7 cellular contexts compared by ENCODE assay signal in the genomic region with DNA sequence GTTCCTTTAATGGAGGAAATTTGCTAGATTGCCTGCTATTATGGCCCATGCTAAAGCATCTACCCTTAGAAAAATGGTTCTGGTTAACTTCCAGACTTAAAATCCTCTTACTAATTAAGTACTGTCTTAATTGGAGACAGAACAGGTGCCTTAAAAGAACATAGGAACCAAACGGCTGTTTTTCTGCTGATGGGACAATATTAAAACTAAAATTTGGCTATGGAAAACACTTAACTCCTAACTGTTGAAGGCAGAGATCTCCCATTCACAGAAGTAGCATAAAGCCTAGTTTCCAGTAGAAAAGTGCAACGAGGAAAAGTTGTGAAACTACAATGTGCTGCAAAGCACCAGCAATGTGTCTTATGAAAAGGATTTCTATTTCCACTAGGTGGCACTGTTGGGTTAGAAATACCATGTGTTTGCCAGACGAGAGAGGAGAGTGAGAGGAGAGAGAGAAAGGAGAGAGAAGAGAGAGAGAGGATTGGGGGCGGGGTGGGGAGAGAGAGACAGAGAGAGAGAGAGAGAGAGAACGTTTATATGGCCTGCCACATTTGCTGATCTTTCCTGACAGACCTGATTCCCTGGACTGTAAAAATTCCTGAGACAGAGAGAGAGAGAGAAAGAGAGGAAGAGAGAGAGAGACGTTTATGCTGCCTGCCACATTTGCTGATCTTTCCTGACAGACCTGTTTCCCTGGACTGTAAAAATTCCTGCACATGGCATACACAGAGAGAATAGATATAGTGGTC. TPM values are rescaled to one million over a fixed set of nuclear protein-coding genes. Genes with fewer than 3 reads are reported as not detected.
A peak's percentile ranks its signal among the peaks of the same experiment; 100 is the strongest.
DNase-seq lines count a peak whose midpoint lies in the region; ATAC-seq and TF ChIP-seq lines count a peak whose summit lies in the region.

No MANE protein-coding gene starts in this region.

- peak; percentile 88 for TF ChIP-seq CTCF in chondrocyte (IDR thresholded peaks at IDR 0.05)
- TF ChIP-seq CTCF in right lobe of liver (IDR thresholded peaks at IDR 0.05) = peak; percentile 44 to 73 (median 56)

- intact Hi-C loops in right lobe of liver (cut with DNase I) (no loop called here), aorta (cut with DNase I) (loop anchor here (10.0 kb wide), 2 partner anchors 1133 to 1143 kb away; no protein-coding TSS in a partner anchor)

- peaks cover 5% of the 10 kb centered on the region for H3K4me1 Mint-ChIP-seq in chondrocyte (ENCODE audit: low read depth)

- no peak overlapping the region for H3K4me3 ChIP-seq in right lobe of liver
- no peak overlapping the region for H3K4me3 ChIP-seq in aorta (ENCODE audit: low read length in 2 of 2)

- no peak overlapping the region for H3K4me3 Mint-ChIP-seq in chondrocyte (ENCODE audit: unreplicated experiment)

- H3K27ac ChIP-seq in right lobe of liver = no peak overlapping the region
- H3K27ac ChIP-seq in aorta (ENCODE audit: low read depth in 1 of 2, low read length in 2 of 2) = no peak overlapping the region

- 10% methylated on average over 6 of the region's 6 CpGs for WGBS in right lobe of liver (ENCODE audit: insufficient coverage, low coverage, low lambda C conversion rate, missing lambda C conversion rate)
- WGBS in aorta, 2 donors = 15% methylated on average over 6 of the region's 6 CpGs

- H3K36me3 ChIP-seq in right lobe of liver (no peaks in the 10 kb centered on the region), aorta (ENCODE audit: control insufficient read depth in 1 of 2, insufficient read depth in 2 of 2, low read length in 1 of 2) (no peaks in the 10 kb centered on the region)

- H3K9me3 ChIP-seq in right lobe of liver = no peaks in the 10 kb centered on the region
- no peaks in the 10 kb centered on the region for H3K9me3 ChIP-seq in aorta (ENCODE audit: control insufficient read depth, low read length)

- no peaks in the 10 kb centered on the region for H3K9me3 Mint-ChIP-seq in chondrocyte (ENCODE audit: low read depth)

- TF ChIP-seq POLR2A in right lobe of liver (IDR thresholded peaks at IDR 0.05) = no peak

- no peaks in the 10 kb centered on the region for H3K36me3 Mint-ChIP-seq in chondrocyte (ENCODE audit: low read depth)

- no peak overlapping the region for H3K27ac Mint-ChIP-seq in chondrocyte (ENCODE audit: unreplicated experiment)

- ATAC-seq in GM19372 (IDR thresholded peaks at IDR 0.05; ENCODE audit: low read depth, unreplicated experiment) (peak; percentile 89), HG03469 (IDR thresholded peaks at IDR 0.05; ENCODE audit: unreplicated experiment) (peak; percentile 91), right lobe of liver (peak; percentile 86 to 95 (median 94)), aorta (ENCODE audit: low FRiP score) (peak; percentile 83)

- H3K27me3 Mint-ChIP-seq in chondrocyte (ENCODE audit: low read depth) = peaks cover 35% of the 10 kb centered on the region

- DNase-seq in EL = peak; percentile 65
- peak; percentile 60 for DNase-seq in NOMO-1 treated with DMSO at 0.1 percent for 48 hours (lab: John Stamatoyannopoulos, UW; ENCODE audit: unreplicated experiment)
- no peak for DNase-seq in chondrocyte (ENCODE audit: low spot score)
- no peak for DNase-seq in right lobe of liver
- DNase-seq in aorta = no peak

- no peaks in the 10 kb centered on the region for H3K4me1 ChIP-seq in right lobe of liver
- no peaks in the 10 kb centered on the region for H3K4me1 ChIP-seq in aorta (ENCODE audit: control insufficient read depth in 1 of 2, insufficient read depth in 2 of 2, low read length in 2 of 2)

- H3K27me3 ChIP-seq in right lobe of liver = no peaks in the 10 kb centered on the region
- H3K27me3 ChIP-seq in aorta (ENCODE audit: control insufficient read depth in 1 of 2, insufficient read depth in 2 of 2, low read length in 1 of 2) = peaks cover 0 to 2% of the 10 kb centered on the region in 2 donors

RNA-seq across cellular contexts. Expression of gene FAM181B, which starts 51.5 kb away (rescaled TPM):
- 0.35 to 0.65 TPM (median 0.46 TPM) in 3 replicates for total RNA-seq in chondrocyte
- total RNA-seq in right lobe of liver = not detected
- total RNA-seq in aorta = 1 to 10 TPM; 1.7 to 1.9 TPM
- 1 to 10 TPM; 1.3 to 1.8 TPM for polyA plus RNA-seq in aorta

Comparison
In these comparisons a context has a peak if more than half of its experiments do, and no peak if none do; other contexts are left out.
1. DNase-seq: peak in EL (single experiment) and NOMO-1 treated with DMSO at 0.1 percent for 48 hours (single experiment); none in chondrocyte (single experiment), right lobe of liver (0 of 3) and aorta (0 of 2).
2. intact Hi-C loops: an anchor here in aorta (10.0 kb wide); none called in right lobe of liver.
3. Peak in every context shown above with its lines, with median percentiles within 50 percentile points of each other: ATAC-seq.